ENCODE assay signal across 10 cellular contexts in the genomic region with DNA sequence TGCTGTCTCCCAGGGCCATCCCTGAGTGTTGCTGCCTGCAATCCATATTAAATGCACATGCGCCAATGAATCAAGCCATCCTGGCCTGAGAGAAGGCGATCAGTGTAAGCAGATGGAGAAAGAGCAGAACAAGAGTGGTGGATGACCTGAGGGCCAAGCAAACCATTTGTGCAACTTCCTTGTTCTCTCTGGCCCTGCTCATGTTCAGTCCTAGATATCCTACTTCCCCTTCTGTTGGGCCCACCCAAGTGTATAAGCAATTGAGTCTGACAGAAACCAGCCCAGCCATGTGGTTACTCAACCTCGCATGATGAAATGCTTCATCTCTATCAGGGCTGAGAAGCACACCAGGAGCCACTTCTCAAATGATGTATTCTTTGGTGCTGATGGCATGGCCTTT.
DNase-seq lines count a peak whose midpoint lies in the region; ATAC-seq and TF ChIP-seq lines count a peak whose summit lies in the region.
"Had no signal": no experiment of that assay in that cellular context is flagged by ENCODE, and none has a peak within 500 bp of the region (broad histone marks: within the 10 kb centered on the region; RNA-seq: fewer than 3 reads in every experiment).

No MANE protein-coding gene starts in this region.

- H3K27ac Mint-ChIP-seq in activated CD8-positive, alpha-beta T cell treated with anti-CD3 and anti-CD28 coated beads, Interleukin-2, amount 10 ng/mL, durations not matched to agents 7 days and 5 days, result peak overlapping the region; percentile 4
- no peak overlapping the region for H3K27ac Mint-ChIP-seq in activated CD8-positive, alpha-beta T cell treated with anti-CD3 and anti-CD28 coated beads for 36 hours
- H3K27ac Mint-ChIP-seq in Caco-2 (ENCODE audit: unreplicated experiment), result no peak overlapping the region

- H3K36me3 Mint-ChIP-seq in activated CD8-positive, alpha-beta T cell treated with anti-CD3 and anti-CD28 coated beads, Interleukin-2, amount 10 ng/mL, durations not matched to agents 7 days and 5 days (ENCODE audit: low read depth), result peaks cover 57% of the 10 kb centered on the region
- peaks cover 4% of the 10 kb centered on the region for H3K36me3 Mint-ChIP-seq in activated CD8-positive, alpha-beta T cell treated with anti-CD3 and anti-CD28 coated beads for 36 hours (ENCODE audit: low read depth)
- H3K36me3 Mint-ChIP-seq in Caco-2 (ENCODE audit: insufficient read depth, unreplicated experiment), result no peaks in the 10 kb centered on the region

- H2AFZ ChIP-seq in hepatocyte, result no peak overlapping the region
- H2AFZ ChIP-seq in mammary epithelial cell (ENCODE audit: low read depth, low read length), result no peak overlapping the region

- intact Hi-C loops in activated CD8-positive, alpha-beta T cell treated with anti-CD3 and anti-CD28 coated beads for 36 hours (cut with micrococcal nuclease), result no loop called here
- intact Hi-C loops in mammary epithelial cell (cut with micrococcal nuclease) (no loop called here), Caco-2 (cut with micrococcal nuclease; ENCODE audit: unreplicated experiment) (no loop called here)

- no peaks in the 10 kb centered on the region for H3K9me3 ChIP-seq in hepatocyte (ENCODE audit: low read depth)
- H3K9me3 ChIP-seq in mammary epithelial cell (replicated peaks; ENCODE audit: insufficient read depth, low read length), result no peaks in the 10 kb centered on the region
- H3K9me3 ChIP-seq in Caco-2, result no peaks in the 10 kb centered on the region

- WGBS in hepatocyte (ENCODE audit: low lambda C conversion rate, missing lambda C conversion rate), result 90% methylated on average over 3 of the region's 3 CpGs
- 92% methylated on average over 3 of the region's 3 CpGs for WGBS in mammary epithelial cell (ENCODE audit: low coverage, missing lambda C conversion rate)

- peaks cover 6% of the 10 kb centered on the region for H3K27me3 Mint-ChIP-seq in activated CD8-positive, alpha-beta T cell treated with anti-CD3 and anti-CD28 coated beads, Interleukin-2, amount 10 ng/mL, durations not matched to agents 7 days and 5 days (ENCODE audit: low read depth)
- H3K27me3 Mint-ChIP-seq in activated CD8-positive, alpha-beta T cell treated with anti-CD3 and anti-CD28 coated beads for 36 hours, result no peaks in the 10 kb centered on the region
- H3K27me3 Mint-ChIP-seq in Caco-2 (ENCODE audit: insufficient read depth, unreplicated experiment), result peaks cover 3% of the 10 kb centered on the region

- H3K4me3 ChIP-seq in hepatocyte, result no peak overlapping the region
- no peak overlapping the region for H3K4me3 ChIP-seq in mammary epithelial cell (replicated peaks in 1 of 3; ENCODE audit: insufficient read depth in 1 of 3, low read depth in 2 of 3, low read length in 3 of 3)
- no peak overlapping the region for H3K4me3 ChIP-seq in Caco-2 (ENCODE audit: low read depth, low read length)

- H3K27ac ChIP-seq in hepatocyte (no peak overlapping the region), mammary epithelial cell (ENCODE audit: insufficient read depth, low read depth, low read length) (no peak overlapping the region)
- H3K27ac ChIP-seq: epithelial cell of prostate had no signal

- H4K20me1 ChIP-seq in hepatocyte (ENCODE audit: insufficient read depth, poor library complexity, severe bottlenecking), result no peaks in the 10 kb centered on the region
- H4K20me1 ChIP-seq in mammary epithelial cell (ENCODE audit: insufficient read depth, low read length), result no peaks in the 10 kb centered on the region

- H3K4me2 ChIP-seq in hepatocyte, result no peak overlapping the region
- H3K4me2 ChIP-seq in mammary epithelial cell (ENCODE audit: insufficient read depth, low read depth, low read length), result no peak overlapping the region

- no peaks in the 10 kb centered on the region for H3K36me3 ChIP-seq in hepatocyte (replicated peaks; ENCODE audit: insufficient read depth, low read depth)
- H3K36me3 ChIP-seq in mammary epithelial cell (ENCODE audit: insufficient read depth, low read length), result no peaks in the 10 kb centered on the region
- H3K36me3 ChIP-seq in Caco-2 (ENCODE audit: control insufficient read depth, insufficient read depth, low read length), result no peaks in the 10 kb centered on the region

- in situ Hi-C loops in mammary epithelial cell (cut with MboI; ENCODE audit: low sequenced_read_pairs in 2 of 2), result no loop called here

- H3K4me1 ChIP-seq in hepatocyte (ENCODE audit: insufficient read depth), result no peaks in the 10 kb centered on the region
- no peaks in the 10 kb centered on the region for H3K4me1 ChIP-seq in mammary epithelial cell (ENCODE audit: insufficient read depth, low read length)
- H3K4me1 ChIP-seq in Caco-2, result no peaks in the 10 kb centered on the region

- CTCF ChIA-PET in activated CD8-positive, alpha-beta T cell treated with anti-CD3 and anti-CD28 coated beads, Interleukin-2, amount 10 ng/mL, durations not matched to agents 7 days and 5 days (lab: Charles Lee), result no interaction called here
- CTCF ChIA-PET in activated CD8-positive, alpha-beta T cell treated with anti-CD3 and anti-CD28 coated beads for 36 hours (lab: Charles Lee), result no interaction called here
- CTCF ChIA-PET in mammary epithelial cell (lab: Charles Lee; ENCODE audit: low non-redundant PET), result no interaction called here
- CTCF ChIA-PET in Caco-2 (lab: Charles Lee), result no interaction called here

- dilution Hi-C loops in mammary epithelial cell (cut with HindIII; ENCODE audit: low sequenced_read_pairs), result no loop called here

- H3K27me3 ChIP-seq in hepatocyte, result no peaks in the 10 kb centered on the region
- no peaks in the 10 kb centered on the region for H3K27me3 ChIP-seq in mammary epithelial cell (ENCODE audit: insufficient read depth, low read length)
- H3K27me3 ChIP-seq in Caco-2 (replicated peaks; ENCODE audit: control insufficient read depth, insufficient read depth, low read length), result no peaks in the 10 kb centered on the region

- ATAC-seq in activated CD8-positive, alpha-beta T cell treated with anti-CD3 and anti-CD28 coated beads, Interleukin-2, amount 10 ng/mL, durations not matched to agents 7 days and 5 days, result no peak
- ATAC-seq in activated CD8-positive, alpha-beta T cell treated with anti-CD3 and anti-CD28 coated beads for 36 hours, result no peak

- H3K4me1 Mint-ChIP-seq in activated CD8-positive, alpha-beta T cell treated with anti-CD3 and anti-CD28 coated beads, Interleukin-2, amount 10 ng/mL, durations not matched to agents 7 days and 5 days (ENCODE audit: low read depth), result peaks cover 66% of the 10 kb centered on the region
- H3K4me1 Mint-ChIP-seq in activated CD8-positive, alpha-beta T cell treated with anti-CD3 and anti-CD28 coated beads for 36 hours (ENCODE audit: low read depth), result peaks cover 51% of the 10 kb centered on the region
- no peaks in the 10 kb centered on the region for H3K4me1 Mint-ChIP-seq in Caco-2 (ENCODE audit: low read depth, unreplicated experiment)

- POLR2A ChIA-PET in activated CD8-positive, alpha-beta T cell treated with anti-CD3 and anti-CD28 coated beads, Interleukin-2, amount 10 ng/mL, durations not matched to agents 7 days and 5 days (lab: Charles Lee), result no interaction called here
- POLR2A ChIA-PET in activated CD8-positive, alpha-beta T cell treated with anti-CD3 and anti-CD28 coated beads for 36 hours (lab: Charles Lee), result no interaction called here
- POLR2A ChIA-PET in Caco-2 (lab: Charles Lee), result no interaction called here

- no peak for DNase-seq in activated CD8-positive, alpha-beta T cell treated with anti-CD3 and anti-CD28 coated beads, Interleukin-2, amount 10 ng/mL, durations not matched to agents 7 days and 5 days
- DNase-seq in activated CD8-positive, alpha-beta T cell treated with anti-CD3 and anti-CD28 coated beads for 36 hours, result no peak
- DNase-seq in SIG-M5 (lab: John Stamatoyannopoulos, UW) (peak; percentile 95), hepatocyte (ENCODE audit: low spot score) (peak; percentile 56), superior temporal gyrus (ENCODE audit: extremely low spot score) (peak; percentile 37), mammary epithelial cell (no peak), Caco-2 (no peak)
- DNase-seq in activated CD4-positive, alpha-beta T cell treated with anti-CD3 and anti-CD28 coated beads for 48 hours, result no peak
- DNase-seq: activated CD4-positive, alpha-beta T cell treated with anti-CD3 and anti-CD28 coated beads, Interleukin-2, amount 50 U/mL, for 48 hours had no signal

- BruUV-seq in mammary epithelial cell (replicated peaks; lab: Mats Ljungman, UMichigan), result no TSS peak
- no TSS peak for BruUV-seq in Caco-2 (replicated peaks; lab: Mats Ljungman, UMichigan)

- H3K9me3 Mint-ChIP-seq in activated CD8-positive, alpha-beta T cell treated with anti-CD3 and anti-CD28 coated beads, Interleukin-2, amount 10 ng/mL, durations not matched to agents 7 days and 5 days (ENCODE audit: insufficient read depth), result peaks cover 8% of the 10 kb centered on the region
- H3K9me3 Mint-ChIP-seq in activated CD8-positive, alpha-beta T cell treated with anti-CD3 and anti-CD28 coated beads for 36 hours, result peaks cover 19% of the 10 kb centered on the region
- H3K9me3 Mint-ChIP-seq in Caco-2 (ENCODE audit: unreplicated experiment), result no peaks in the 10 kb centered on the region

- TF ChIP-seq CTCF in activated CD8-positive, alpha-beta T cell treated with anti-CD3 and anti-CD28 coated beads for 36 hours (IDR thresholded peaks at IDR 0.05), result no peak
- TF ChIP-seq CTCF in hepatocyte (IDR thresholded peaks at IDR 0.05; ENCODE audit: poor library complexity) (no peak), mammary epithelial cell (conservative IDR thresholded peaks at IDR 0.05 in 1 of 2, IDR thresholded peaks at IDR 0.05 in 1 of 2; ENCODE audit: extremely low read depth in 1 of 2, insufficient read depth in 1 of 2, low read depth in 1 of 2, low read length in 2 of 2) (no peak), Caco-2 (IDR thresholded peaks at IDR 0.05; ENCODE audit: insufficient read depth in 1 of 2, low read depth in 1 of 2, low read length in 1 of 2, severe bottlenecking in 1 of 2, unreplicated experiment in 1 of 2) (no peak)

- H3K9me2 ChIP-seq in hepatocyte (replicated peaks; ENCODE audit: insufficient read depth), result no peaks in the 10 kb centered on the region

- no peak overlapping the region for H3K9ac ChIP-seq in mammary epithelial cell (ENCODE audit: insufficient read depth, low read length)

- no peak overlapping the region for H3K4me3 Mint-ChIP-seq in activated CD8-positive, alpha-beta T cell treated with anti-CD3 and anti-CD28 coated beads, Interleukin-2, amount 10 ng/mL, durations not matched to agents 7 days and 5 days
- no peak overlapping the region for H3K4me3 Mint-ChIP-seq in activated CD8-positive, alpha-beta T cell treated with anti-CD3 and anti-CD28 coated beads for 36 hours
- no peak overlapping the region for H3K4me3 Mint-ChIP-seq in Caco-2 (ENCODE audit: unreplicated experiment)

- no peaks in the 10 kb centered on the region for H3K79me2 ChIP-seq in hepatocyte
- H3K79me2 ChIP-seq in mammary epithelial cell (ENCODE audit: insufficient read depth, low read length), result no peaks in the 10 kb centered on the region

Comparison
In these comparisons a context has a peak if more than half of its experiments do, and no peak if none do; other contexts are left out.
1. DNase-seq: peak in SIG-M5 (single experiment), hepatocyte (single experiment) and superior temporal gyrus (single experiment); none in activated CD8-positive, alpha-beta T cell treated with anti-CD3 and anti-CD28 coated beads, Interleukin-2, amount 10 ng/mL, durations not matched to agents 7 days and 5 days (single experiment), activated CD8-positive, alpha-beta T cell treated with anti-CD3 and anti-CD28 coated beads for 36 hours (single experiment), mammary epithelial cell (single experiment), Caco-2 (0 of 2) and activated CD4-positive, alpha-beta T cell treated with anti-CD3 and anti-CD28 coated beads for 48 hours (single experiment).